ENCODE assay signal across 15 cellular contexts in the genomic region with DNA sequence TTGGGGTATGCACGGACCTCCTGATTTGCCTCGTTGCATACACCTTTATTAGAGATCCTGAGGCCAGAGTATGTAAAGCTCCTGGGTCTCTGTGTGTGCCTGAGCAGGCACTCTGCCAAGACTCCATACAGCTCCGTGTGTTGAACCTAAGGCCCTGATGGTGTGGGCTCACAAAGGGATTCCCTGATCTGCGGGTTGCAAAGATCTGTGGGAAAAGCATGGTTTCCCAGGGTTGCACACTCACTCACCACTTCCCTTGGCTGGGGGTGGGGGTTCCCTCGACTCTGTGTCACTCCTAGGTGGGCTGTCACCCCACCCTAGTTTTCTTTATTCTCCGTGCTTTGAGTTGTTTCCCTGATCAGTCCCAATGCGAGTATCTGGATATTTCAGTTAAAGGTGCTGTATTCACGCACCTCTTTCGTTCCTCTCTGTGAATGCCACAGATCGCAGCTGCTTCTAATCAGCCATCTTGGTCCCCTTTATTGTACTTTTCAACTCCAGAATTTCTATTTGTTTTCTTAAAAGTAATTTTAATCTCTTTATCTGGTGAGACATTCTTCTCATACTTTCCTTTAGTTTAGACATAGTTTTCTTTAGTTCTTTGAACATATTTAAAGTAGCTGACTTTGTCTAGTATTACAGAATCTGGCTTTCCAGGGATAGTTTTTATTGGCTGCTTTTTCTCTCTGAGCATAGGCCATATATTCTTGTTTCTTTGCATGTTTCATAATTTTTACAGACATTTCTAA. TPM values are rescaled to one million over a fixed set of nuclear protein-coding genes. Genes with fewer than 3 reads are reported as not detected.
DNase-seq lines count a peak whose midpoint lies in the region; ATAC-seq and TF ChIP-seq lines count a peak whose summit lies in the region.
"Had no signal": no experiment of that assay in that cellular context is flagged by ENCODE, and none has a peak within 500 bp of the region (broad histone marks: within the 10 kb centered on the region; RNA-seq: fewer than 3 reads in every experiment).

No MANE protein-coding gene starts in this region.

- no peak for TF ChIP-seq CTCF in SK-N-SH (IDR thresholded peaks at IDR 0.05)
- TF ChIP-seq CTCF in foreskin keratinocyte (conservative IDR thresholded peaks at IDR 0.05) = no peak
- TF ChIP-seq CTCF in tibial artery (IDR thresholded peaks at IDR 0.05) = no peak
- TF ChIP-seq CTCF in natural killer cell (IDR thresholded peaks at IDR 0.05) = no peak

- H3K4me3 ChIP-seq in SK-N-SH (ENCODE audit: low read depth in 2 of 2, low read length in 1 of 2) = no peak overlapping the region
- H3K4me3 ChIP-seq in tibial artery = no peak overlapping the region
- H3K4me3 ChIP-seq: Peyer's patch, testis had no signal

- H3K4me1 Mint-ChIP-seq in natural killer cell = no peaks in the 10 kb centered on the region

- H3K4me3 Mint-ChIP-seq in natural killer cell = no peak overlapping the region
- H3K4me3 Mint-ChIP-seq: T-helper 2 cell treated with Interferon-gamma antibody and Interleukin-4, amounts not matched to agents 5 μg/mL and 100 μg/mL, for 36 hours had no signal

- H3K27me3 ChIP-seq in SK-N-SH (ENCODE audit: insufficient read depth) (no peaks in the 10 kb centered on the region), foreskin keratinocyte (no peaks in the 10 kb centered on the region), tibial artery (no peaks in the 10 kb centered on the region)
- H3K27me3 ChIP-seq: Peyer's patch, testis had no signal

- no peaks in the 10 kb centered on the region for H3F3A ChIP-seq in SK-N-SH (replicated peaks; ENCODE audit: insufficient read depth)

- no peaks in the 10 kb centered on the region for H3K9me2 ChIP-seq in SK-N-SH

- H3K36me3 Mint-ChIP-seq in natural killer cell = peaks cover 29% of the 10 kb centered on the region

- H3K4me2 ChIP-seq in SK-N-SH = peak overlapping the region; percentile 37; the same call in 1 of the 2 replicates

- H3K9me3 Mint-ChIP-seq in natural killer cell = peaks cover 4 to 5% of the 10 kb centered on the region in 2 donors

- no peak overlapping the region for H3K9ac ChIP-seq in SK-N-SH

- POLR2A ChIA-PET in SK-N-SH (lab: Yijun Ruan, JAX) = no interaction called here

- peak overlapping the region in 1 of 2 experiments; percentile 29; a peak in 1 of 4 replicates for H3K27ac ChIP-seq in SK-N-SH (ENCODE audit: low read depth in 2 of 2, low read length in 1 of 2)
- H3K27ac ChIP-seq in foreskin keratinocyte = no peak overlapping the region
- H3K27ac ChIP-seq in tibial artery = peak overlapping the region; percentile 26 to 40
- H3K27ac ChIP-seq: testis had no signal

- no peaks in the 10 kb centered on the region for H3K79me2 ChIP-seq in SK-N-SH (ENCODE audit: insufficient read depth)

- no peaks in the 10 kb centered on the region for H4K20me1 ChIP-seq in SK-N-SH (ENCODE audit: insufficient read depth)

- H3K4me1 ChIP-seq in SK-N-SH (ENCODE audit: control insufficient read depth in 1 of 2, insufficient read depth in 2 of 2, low read depth in 1 of 2, low read length in 1 of 2) (peaks cover 0 to 7% of the 10 kb centered on the region in 2 experiments; a peak in 2 of 4 replicates), foreskin keratinocyte (peaks cover 30% of the 10 kb centered on the region), tibial artery (peaks cover 0 to 25% (median 5%) of the 10 kb centered on the region in 4 donors)
- H3K4me1 ChIP-seq: Peyer's patch had no signal

- no peak for TF ChIP-seq EP300 in SK-N-SH (IDR thresholded peaks at IDR 0.05; ENCODE audit: borderline replicate concordance in 1 of 2, low read depth in 1 of 2, low read length in 1 of 2)

- no peak for DNase-seq in SK-N-SH
- DNase-seq in amniotic epithelial cell (ENCODE audit: low read depth) = peak; percentile 38
- no peak for DNase-seq in foreskin keratinocyte
- DNase-seq in tibial artery = no peak
- no peak for DNase-seq in NCI-H510A (lab: John Stamatoyannopoulos, UW)
- no peak for DNase-seq in anterior cingulate cortex (lab: John Stamatoyannopoulos, UW)
- DNase-seq in natural killer cell = no peak
- DNase-seq: 8988T; activated CD4-positive, alpha-beta T cell treated with anti-CD3 and anti-CD28 coated beads, Interleukin-2, amount 50 U/mL, for 1 hour; effector CD4-positive, alpha-beta T cell; NCI-H146; Peyer's patch; testis had no signal

- H3K27ac Mint-ChIP-seq in natural killer cell = no peak overlapping the region
- H3K27ac Mint-ChIP-seq: T-helper 2 cell treated with Interferon-gamma antibody and Interleukin-4, amounts not matched to agents 5 μg/mL and 100 μg/mL, for 36 hours had no signal

- ATAC-seq in SK-N-SH treated with all-trans-retinoic acid at 6 μM for 48 hours = no peak; the same call in 1 of the 3 replicates
- peak; percentile 33 for ATAC-seq in foreskin keratinocyte
- ATAC-seq in natural killer cell = no peak

- H3K9me3 ChIP-seq in SK-N-SH = 0 out of 2 replicates have a peak, but pooled peaks cover 3% of the 10 kb centered on the region
- no peaks in the 10 kb centered on the region for H3K9me3 ChIP-seq in tibial artery
- H3K9me3 ChIP-seq: Peyer's patch, testis had no signal

- CTCF ChIA-PET in SK-N-SH (lab: Yijun Ruan, JAX) = no interaction called here

- no peaks in the 10 kb centered on the region for H3K36me3 ChIP-seq in SK-N-SH (replicated peaks in 1 of 2; ENCODE audit: control insufficient read depth in 1 of 2, insufficient read depth in 2 of 2, low read length in 1 of 2)
- H3K36me3 ChIP-seq in tibial artery = no peaks in the 10 kb centered on the region
- H3K36me3 ChIP-seq: Peyer's patch had no signal

- peak overlapping the region; percentile 67; the same call in 1 of the 2 replicates for H2AFZ ChIP-seq in SK-N-SH (ENCODE audit: low read depth)

- WGBS in SK-N-SH (ENCODE audit: low lambda C conversion rate) = 78% methylated on average over 8 of the region's 10 CpGs

- H3K27me3 Mint-ChIP-seq in natural killer cell (ENCODE audit: low read depth in 2 of 2) = peaks cover 33 to 45% of the 10 kb centered on the region in 2 donors

- TF ChIP-seq RAD21 in SK-N-SH (IDR thresholded peaks at IDR 0.05; ENCODE audit: low read length) = no peak

- intact Hi-C loops in tibial artery (cut with DNase I; ENCODE audit: low total_unique reads) = no loop called here
- intact Hi-C loops in natural killer cell (cut with micrococcal nuclease) = no loop called here

TF ChIP-seq in SK-N-SH, 30 proteins besides CTCF, POLR2A, EP300 and RAD21 (continues in another document):
- TF ChIP-seq YY1 (IDR thresholded peaks at IDR 0.05; ENCODE audit: low read depth) (no peak), MXI1 (IDR thresholded peaks at IDR 0.05; ENCODE audit: low read depth, low read length) (no peak), TCF12 (IDR thresholded peaks at IDR 0.05) (no peak), MEF2A (IDR thresholded peaks at IDR 0.05; ENCODE audit: borderline replicate concordance, low read depth) (no peak)
- TF ChIP-seq, protein P1, sequence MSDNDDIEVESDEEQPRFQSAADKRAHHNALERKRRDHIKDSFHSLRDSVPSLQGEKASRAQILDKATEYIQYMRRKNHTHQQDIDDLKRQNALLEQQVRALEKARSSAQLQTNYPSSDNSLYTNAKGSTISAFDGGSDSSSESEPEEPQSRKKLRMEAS (IDR thresholded peaks at IDR 0.05; ENCODE audit: low read depth) = no peak
- TF ChIP-seq, protein P2, sequence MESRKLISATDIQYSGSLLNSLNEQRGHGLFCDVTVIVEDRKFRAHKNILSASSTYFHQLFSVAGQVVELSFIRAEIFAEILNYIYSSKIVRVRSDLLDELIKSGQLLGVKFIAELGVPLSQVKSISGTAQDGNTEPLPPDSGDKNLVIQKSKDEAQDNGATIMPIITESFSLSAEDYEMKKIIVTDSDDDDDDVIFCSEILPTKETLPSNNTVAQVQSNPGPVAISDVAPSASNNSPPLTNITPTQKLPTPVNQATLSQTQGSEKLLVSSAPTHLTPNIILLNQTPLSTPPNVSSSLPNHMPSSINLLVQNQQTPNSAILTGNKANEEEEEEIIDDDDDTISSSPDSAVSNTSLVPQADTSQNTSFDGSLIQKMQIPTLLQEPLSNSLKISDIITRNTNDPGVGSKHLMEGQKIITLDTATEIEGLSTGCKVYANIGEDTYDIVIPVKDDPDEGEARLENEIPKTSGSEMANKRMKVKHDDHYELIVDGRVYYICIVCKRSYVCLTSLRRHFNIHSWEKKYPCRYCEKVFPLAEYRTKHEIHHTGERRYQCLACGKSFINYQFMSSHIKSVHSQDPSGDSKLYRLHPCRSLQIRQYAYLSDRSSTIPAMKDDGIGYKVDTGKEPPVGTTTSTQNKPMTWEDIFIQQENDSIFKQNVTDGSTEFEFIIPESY (IDR thresholded peaks at IDR 0.05; ENCODE audit: borderline replicate concordance, low read depth) = no peak

TF ChIP-seq in SK-N-SH treated with all-trans-retinoic acid at 6 μM for 48 hours, 23 proteins besides CTCF, POLR2A, EP300 and RAD21 (continues in another document):
- TF ChIP-seq, protein P3, sequence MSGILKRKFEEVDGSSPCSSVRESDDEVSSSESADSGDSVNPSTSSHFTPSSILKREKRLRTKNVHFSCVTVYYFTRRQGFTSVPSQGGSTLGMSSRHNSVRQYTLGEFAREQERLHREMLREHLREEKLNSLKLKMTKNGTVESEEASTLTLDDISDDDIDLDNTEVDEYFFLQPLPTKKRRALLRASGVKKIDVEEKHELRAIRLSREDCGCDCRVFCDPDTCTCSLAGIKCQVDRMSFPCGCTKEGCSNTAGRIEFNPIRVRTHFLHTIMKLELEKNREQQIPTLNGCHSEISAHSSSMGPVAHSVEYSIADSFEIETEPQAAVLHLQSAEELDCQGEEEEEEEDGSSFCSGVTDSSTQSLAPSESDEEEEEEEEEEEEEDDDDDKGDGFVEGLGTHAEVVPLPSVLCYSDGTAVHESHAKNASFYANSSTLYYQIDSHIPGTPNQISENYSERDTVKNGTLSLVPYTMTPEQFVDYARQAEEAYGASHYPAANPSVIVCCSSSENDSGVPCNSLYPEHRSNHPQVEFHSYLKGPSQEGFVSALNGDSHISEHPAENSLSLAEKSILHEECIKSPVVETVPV (CRISPR knock-in tag; IDR thresholded peaks at IDR 0.05) = no peak
- no peak for TF ChIP-seq ZNF8 (CRISPR knock-in tag; IDR thresholded peaks at IDR 0.05)
- no peak for TF ChIP-seq GLIS3 (CRISPR knock-in tag; IDR thresholded peaks at IDR 0.05)
- no peak for TF ChIP-seq TOX (CRISPR knock-in tag; IDR thresholded peaks at IDR 0.05; ENCODE audit: borderline replicate concordance)
- TF ChIP-seq ZC3H10 (CRISPR knock-in tag; IDR thresholded peaks at IDR 0.05) = no peak
- no peak for TF ChIP-seq CSDC2 (CRISPR knock-in tag; IDR thresholded peaks at IDR 0.05)
- TF ChIP-seq ZFP30 (CRISPR knock-in tag; IDR thresholded peaks at IDR 0.05) = no peak
- TF ChIP-seq ESRRG (CRISPR knock-in tag; IDR thresholded peaks at IDR 0.05) = no peak

RNA-seq across cellular contexts. Expression of a gene that starts 39.0 kb away (rescaled TPM):
- polyA plus RNA-seq in SK-N-SH (2012; rRNA removed) = 1.8 and 2.5 TPM in 2 replicates
- 2.3 and 2.4 TPM in 2 replicates for polyA plus RNA-seq in SK-N-SH (2012; cell fraction: cytosol; rRNA removed)
- polyA plus RNA-seq in SK-N-SH (2012; cell fraction: nucleus; rRNA removed) = 2.8 and 3.6 TPM in 2 replicates
- total RNA-seq in foreskin keratinocyte = 472 and 766 TPM in 2 replicates
- polyA plus RNA-seq in foreskin keratinocyte = 223 and 404 TPM in 2 replicates
- 1 to 10 TPM in 2 of 3 donors, not detected in 1; 1.9 to 2.5 TPM for total RNA-seq in natural killer cell

Comparison
In these comparisons a context has a peak if more than half of its experiments do, and no peak if none do; other contexts are left out.
1. RNA of a gene that starts 39.0 kb away (total RNA-seq): 472 to 766 TPM in foreskin keratinocyte; 1.9 to 2.5 TPM in natural killer cell; every median in the first group is over 100 times any median in the second.